In genomic region chr14:64639340-64639821, GRCh38 we compare ENCODE assay signal across 13 cellular contexts.
DNase-seq lines count a peak whose midpoint lies in the region; ATAC-seq, FAIRE-seq and TF ChIP-seq lines count a peak whose summit lies in the region.
"Had no signal": no experiment of that assay in that cellular context is flagged by ENCODE, and none has a peak within 500 bp of the region (broad histone marks: within the 10 kb centered on the region; RNA-seq: fewer than 3 reads in every experiment).

No MANE protein-coding gene starts in this region.

- no peak overlapping the region for H3K23ac ChIP-seq in IMR-90 (ENCODE audit: low read depth, low read length)
- H3K23ac ChIP-seq in H1 (ENCODE audit: insufficient read length) = no peak overlapping the region
- H3K23ac ChIP-seq in trophoblast cell (ENCODE audit: low read length) = no peak overlapping the region

- no peak for FAIRE-seq in H1 (lab: Jason Lieb, UNC)

- no peak for TF ChIP-seq RAD21 in IMR-90 (IDR thresholded peaks at IDR 0.05; ENCODE audit: low read length)
- no peak for TF ChIP-seq RAD21 in H1 (IDR thresholded peaks at IDR 0.05 in 1 of 2, conservative IDR thresholded peaks at IDR 0.05 in 1 of 2; ENCODE audit: low read depth in 2 of 2, low read length in 2 of 2)

- TF ChIP-seq POLR2A in IMR-90 (IDR thresholded peaks at IDR 0.05; ENCODE audit: low read depth, low read length) = no peak
- TF ChIP-seq POLR2A in H1 (IDR thresholded peaks at IDR 0.05; ENCODE audit: control extremely low read depth in 1 of 2, low read depth in 2 of 2, low read length in 2 of 2) = no peak

- no peaks in the 10 kb centered on the region for H4K20me1 ChIP-seq in IMR-90 (ENCODE audit: insufficient read depth, low read length)
- H4K20me1 ChIP-seq in H1 (replicated peaks in 1 of 2; ENCODE audit: control insufficient read depth in 1 of 2, insufficient read depth in 2 of 2, low read length in 2 of 2) = no peaks in the 10 kb centered on the region

- H3K14ac ChIP-seq in IMR-90 (replicated peaks; ENCODE audit: low read depth, low read length) (peak overlapping the region; percentile 33; the same call in 1 of the 2 replicates), H1 (ENCODE audit: insufficient read length) (no peak overlapping the region), trophoblast cell (ENCODE audit: low read length) (peak overlapping the region; percentile 93)

- H3K27ac ChIP-seq in IMR-90 (ENCODE audit: insufficient read depth, low read length) (no peak overlapping the region), H1 (ENCODE audit: low read depth, low read length) (no peak overlapping the region), trophoblast cell (ENCODE audit: low read depth, low read length) (peak overlapping the region; percentile 98)
- H3K27ac ChIP-seq: neutrophil had no signal

- in situ Hi-C loops in IMR-90 (cut with MboI; ENCODE audit: low sequenced_read_pairs) = no loop called here

- H3K9me3 ChIP-seq in IMR-90 (ENCODE audit: control insufficient read depth, insufficient read depth, low read length) = no peaks in the 10 kb centered on the region
- no peaks in the 10 kb centered on the region for H3K9me3 ChIP-seq in H1 (ENCODE audit: insufficient read depth in 2 of 2, low read depth in 1 of 2, low read length in 1 of 2)
- H3K9me3 ChIP-seq in trophoblast cell (ENCODE audit: insufficient read depth, low read depth, low read length) = no peaks in the 10 kb centered on the region
- H3K9me3 ChIP-seq: neutrophil had no signal

- H4K91ac ChIP-seq in IMR-90 (ENCODE audit: insufficient read depth, low read depth, low read length) = no peak overlapping the region
- no peak overlapping the region for H4K91ac ChIP-seq in H1 (replicated peaks; ENCODE audit: insufficient read length, low read length)
- H4K91ac ChIP-seq in trophoblast cell (ENCODE audit: low read depth, low read length) = peak overlapping the region; percentile 98

- H4K5ac ChIP-seq in IMR-90 (ENCODE audit: low read depth, low read length) (no peak overlapping the region), H1 (ENCODE audit: insufficient read length, low read depth, low read length) (no peak overlapping the region)

- peak overlapping the region; percentile 17; the same call in 1 of the 2 replicates for H2BK120ac ChIP-seq in IMR-90 (ENCODE audit: low read depth, low read length)
- H2BK120ac ChIP-seq in H1 (replicated peaks; ENCODE audit: low read depth, low read length) = no peak overlapping the region
- peak overlapping the region; percentile 83 for H2BK120ac ChIP-seq in trophoblast cell (ENCODE audit: insufficient read depth, low read length, poor library complexity)

- H3K9ac ChIP-seq in IMR-90 (ENCODE audit: low read depth, low read length) (no peak overlapping the region), H1 (replicated peaks in 1 of 4; ENCODE audit: extremely low read depth in 1 of 4, low read depth in 3 of 4, low read length in 3 of 4) (no peak overlapping the region), trophoblast cell (ENCODE audit: low read length) (peak overlapping the region; percentile 69)

- no peaks in the 10 kb centered on the region for H3K79me2 ChIP-seq in H1 (ENCODE audit: control insufficient read depth in 1 of 2, insufficient read depth in 2 of 2, low read length in 2 of 2)
- H3K79me2 ChIP-seq in trophoblast cell (ENCODE audit: control insufficient read depth, insufficient read depth, low read length, poor library complexity) = peaks cover 10% of the 10 kb centered on the region

- H3K23me2 ChIP-seq in H1 (ENCODE audit: low read depth, low read length) = no peaks in the 10 kb centered on the region

- H2AK9ac ChIP-seq in IMR-90 (replicated peaks; ENCODE audit: low read depth, low read length, poor library complexity) = no peak overlapping the region

- H3K18ac ChIP-seq in IMR-90 (ENCODE audit: low read depth, low read length) (no peak overlapping the region; the same call in 1 of the 2 replicates), H1 (ENCODE audit: extremely low read depth, low read length) (no peak overlapping the region), trophoblast cell (ENCODE audit: low read length) (peak overlapping the region; percentile 76)

- H2BK20ac ChIP-seq in IMR-90 (ENCODE audit: low read depth, low read length) = no peak overlapping the region; the same call in 1 of the 2 replicates
- no peak overlapping the region for H2BK20ac ChIP-seq in H1 (ENCODE audit: low read length)

- H3K36me3 ChIP-seq in IMR-90 (ENCODE audit: control insufficient read depth, insufficient read depth, low read length) (no peaks in the 10 kb centered on the region), H1 (ENCODE audit: control insufficient read depth in 2 of 4, insufficient read depth in 4 of 4, low read length in 3 of 4) (no peaks in the 10 kb centered on the region; a peak in 1 of 8 replicates), trophoblast cell (ENCODE audit: control insufficient read depth in 1 of 2, insufficient read depth in 2 of 2, low read length in 2 of 2) (no peaks in the 10 kb centered on the region)
- H3K36me3 ChIP-seq: neutrophil had no signal

- no peak overlapping the region for H3K56ac ChIP-seq in IMR-90 (ENCODE audit: extremely low read depth, insufficient read depth, low read length)
- H3K56ac ChIP-seq in H1 (replicated peaks; ENCODE audit: insufficient read length, low read depth, low read length) = no peak overlapping the region

- H3K4me3 ChIP-seq in IMR-90 (ENCODE audit: insufficient read depth, low read depth, low read length) (no peak overlapping the region), H1 (ENCODE audit: extremely low read depth in 1 of 4, insufficient read depth in 2 of 4, low read depth in 3 of 4, low read length in 4 of 4) (no peak overlapping the region), trophoblast cell (ENCODE audit: low read depth, low read length) (no peak overlapping the region)

- H3K79me1 ChIP-seq in IMR-90 (ENCODE audit: low read depth in 1 of 2, low read length in 2 of 2) (no peaks in the 10 kb centered on the region), H1 (ENCODE audit: low read depth, low read length) (no peaks in the 10 kb centered on the region), trophoblast cell (ENCODE audit: low read length) (peaks cover 50% of the 10 kb centered on the region)

- H3K4me1 ChIP-seq in IMR-90 (ENCODE audit: control insufficient read depth, insufficient read depth, low read length) = peaks cover 11% of the 10 kb centered on the region
- peaks cover 1 to 8% (median 5%) of the 10 kb centered on the region in 4 experiments; a peak in 5 of 7 replicates for H3K4me1 ChIP-seq in H1 (replicated peaks in 1 of 4; ENCODE audit: control insufficient read depth in 3 of 4, insufficient read depth in 4 of 4, low read length in 3 of 4)
- peaks cover 28 to 30% of the 10 kb centered on the region in 2 experiments for H3K4me1 ChIP-seq in trophoblast cell (ENCODE audit: control insufficient read depth in 1 of 2, insufficient read depth in 2 of 2, low read length in 2 of 2)

- dilution Hi-C loops in IMR-90 (cut with HindIII; ENCODE audit: low sequenced_read_pairs, unreplicated experiment) = no loop called here

- no peak for TF ChIP-seq EP300 in H1 (IDR thresholded peaks at IDR 0.05; ENCODE audit: borderline replicate concordance in 1 of 2, low read depth in 2 of 2, low read length in 2 of 2)

- CTCF ChIA-PET in IMR-90 (lab: Yijun Ruan, JAX) (interaction anchor here (1.2 kb wide), 1 partner anchor 99 kb away, joined by 5 read pairs; the partner anchor contains the start of gene HSPA2), H1 (lab: Charles Lee; ENCODE audit: partially characterized antibody) (interaction anchor here (1.0 to 2.3 kb wide), 4 partner anchors 11 to 91 kb away, joined by 3 to 11 read pairs (median 4); no protein-coding TSS in a partner anchor)

- H2AK5ac ChIP-seq in IMR-90 (ENCODE audit: low read depth, low read length) = peak overlapping the region; percentile 1; the same call in 1 of the 2 replicates
- no peak overlapping the region for H2AK5ac ChIP-seq in H1 (ENCODE audit: low read depth, low read length)
- peak overlapping the region; percentile 49 for H2AK5ac ChIP-seq in trophoblast cell (ENCODE audit: low read length)

- DNase-seq in IMR-90 (peak; percentile 46), H1 (ENCODE audit: low read depth in 1 of 2, low spot score in 2 of 2) (no peak), trophoblast cell (peak; percentile 90 to 93), H4 (ENCODE audit: low spot score) (no peak)
- DNase-seq: CD8-positive, alpha-beta T cell; left ventricle myocardium superior; NCI-H1105; SHP77; stimulated activated CD4-positive, alpha-beta T cell treated with anti-CD3 and anti-CD28 coated beads, Interleukin-12 subunit alpha, Interleukin-12 subunit beta, amount 100 ng/mL, for 4 hours had no signal

- H4K12ac ChIP-seq in trophoblast cell (ENCODE audit: low read depth, low read length) = peak overlapping the region; percentile 52

- no CpG with 5 or more reads among the region's 3 CpGs for WGBS in IMR-90 (ENCODE audit: extremely low coverage in 2 of 2, insufficient read length in 1 of 2), 2 experiments
- WGBS in H1 (ENCODE audit: extremely low coverage in 1 of 2, insufficient coverage in 1 of 2, insufficient read length in 1 of 2, insufficient replicate concordance in 2 of 2, low coverage in 1 of 2, low lambda C conversion rate in 2 of 2, missing lambda C conversion rate in 1 of 2), 2 experiments = 60% methylated on average over 3 of the region's 3 CpGs; no CpG with 5 or more reads in 1 of the 2 experiments
- no CpG with 5 or more reads among the region's 3 CpGs for WGBS in trophoblast cell (ENCODE audit: extremely low coverage, insufficient coverage, insufficient read length)

- no peak overlapping the region for H3K4me2 ChIP-seq in IMR-90 (ENCODE audit: low read depth, low read length)
- H3K4me2 ChIP-seq in H1 (ENCODE audit: insufficient read depth in 1 of 2, low read depth in 2 of 2, low read length in 2 of 2) = no peak overlapping the region
- H3K4me2 ChIP-seq in trophoblast cell (ENCODE audit: low read length) = no peak overlapping the region

- intact Hi-C loops in IMR-90 (cut with micrococcal nuclease) = loop anchor here (5.0 kb wide), 1 partner anchor 297 kb away; no protein-coding TSS in a partner anchor

- H3K27me3 ChIP-seq in IMR-90 (ENCODE audit: control insufficient read depth, insufficient read depth, low read length) (no peaks in the 10 kb centered on the region), H1 (replicated peaks in 1 of 4; ENCODE audit: control insufficient read depth in 3 of 4, extremely low read depth in 1 of 4, insufficient read depth in 3 of 4, low read length in 3 of 4) (no peaks in the 10 kb centered on the region), trophoblast cell (ENCODE audit: insufficient read depth, low read length) (no peaks in the 10 kb centered on the region)

- H2BK5ac ChIP-seq in IMR-90 (ENCODE audit: low read depth, low read length, poor library complexity, severe bottlenecking) = no peak overlapping the region
- no peak overlapping the region; the same call in 1 of the 2 replicates for H2BK5ac ChIP-seq in H1 (ENCODE audit: low read depth, low read length)
- H2BK5ac ChIP-seq in trophoblast cell (ENCODE audit: low read depth, low read length, poor library complexity) = peak overlapping the region; percentile 98

- H3K4ac ChIP-seq in IMR-90 (ENCODE audit: low read depth, low read length) (peak overlapping the region; percentile 4; the same call in 1 of the 2 replicates), H1 (replicated peaks; ENCODE audit: insufficient read length, low read depth, low read length) (no peak overlapping the region), trophoblast cell (ENCODE audit: low read depth, low read length) (peak overlapping the region; percentile 64)

- POLR2A ChIA-PET in IMR-90 (lab: Charles Lee; ENCODE audit: unreplicated experiment) (no interaction called here), H1 (lab: Charles Lee; ENCODE audit: partially characterized antibody) (interaction anchor here (0.6 kb wide), 2 partner anchors 95 to 124 kb away, joined by 3 read pairs; no protein-coding TSS in a partner anchor)

- ATAC-seq in GM21381 (IDR thresholded peaks at IDR 0.05; ENCODE audit: unreplicated experiment) = peak; percentile 52
- peak; percentile 42; the same call in 1 of the 2 replicates for ATAC-seq in IMR-90 (ENCODE audit: low read depth)
- ATAC-seq in HG02840 (IDR thresholded peaks at IDR 0.05; ENCODE audit: low FRiP score, unreplicated experiment) = no peak
- ATAC-seq in GM19328 (IDR thresholded peaks at IDR 0.05; ENCODE audit: unreplicated experiment) = no peak
- ATAC-seq: CD8-positive, alpha-beta T cell; left ventricle myocardium superior had no signal

- 0 out of 4 replicates have a peak overlapping the region, but pooled peaks of 1 of the 2 experiments have one; percentile 51 for H4K8ac ChIP-seq in IMR-90 (ENCODE audit: low read depth in 2 of 2, low read length in 2 of 2)
- H4K8ac ChIP-seq in H1 (ENCODE audit: extremely low read depth, insufficient read depth, low read length) = no peak overlapping the region
- H4K8ac ChIP-seq in trophoblast cell (ENCODE audit: low read depth, low read length) = peak overlapping the region; percentile 83

- H2AFZ ChIP-seq in IMR-90 (replicated peaks; ENCODE audit: low read length, poor library complexity) = no peak overlapping the region
- H2AFZ ChIP-seq in H1 (ENCODE audit: low read length) = peak overlapping the region; percentile 65
- no peak overlapping the region for H2AFZ ChIP-seq in trophoblast cell (ENCODE audit: insufficient read depth, low read length, poor library complexity)

- BruUV-seq in IMR-90 (replicated peaks; lab: Mats Ljungman, UMichigan) = no TSS peak

- H2BK15ac ChIP-seq in IMR-90 (ENCODE audit: low read depth, low read length) (peak overlapping the region; percentile 44; the same call in 2 of the 3 replicates), H1 (ENCODE audit: low read length) (no peak overlapping the region; the same call in 1 of the 2 replicates)

- H2BK12ac ChIP-seq in H1 (ENCODE audit: low read depth, low read length) = peak overlapping the region; percentile 88; the same call in 1 of the 2 replicates
- peak overlapping the region; percentile 82 for H2BK12ac ChIP-seq in trophoblast cell (ENCODE audit: low read length)

- peaks cover 2% of the 10 kb centered on the region; the same call in 1 of the 2 replicates for H3K9me1 ChIP-seq in IMR-90 (ENCODE audit: insufficient read depth, low read length)

- no peak for TF ChIP-seq CTCF in IMR-90 (conservative IDR thresholded peaks at IDR 0.05; ENCODE audit: low read depth, low read length)
- TF ChIP-seq CTCF in H1 (IDR thresholded peaks at IDR 0.05; ENCODE audit: control extremely low read depth in 1 of 3, insufficient read depth in 1 of 3, low read depth in 1 of 3, low read length in 3 of 3) = no peak

Comparison
In these comparisons a context has a peak if more than half of its experiments do, and no peak if none do; other contexts are left out.
1. ATAC-seq: peak in GM21381 (single experiment) and IMR-90 (single experiment); none in HG02840 (single experiment) and GM19328 (single experiment).
2. DNase-seq: peak in IMR-90 (single experiment) and trophoblast cell (2 of 2); none in H1 (0 of 2) and H4 (single experiment).